12 cellular contexts compared by ENCODE assay signal in the genomic region with DNA sequence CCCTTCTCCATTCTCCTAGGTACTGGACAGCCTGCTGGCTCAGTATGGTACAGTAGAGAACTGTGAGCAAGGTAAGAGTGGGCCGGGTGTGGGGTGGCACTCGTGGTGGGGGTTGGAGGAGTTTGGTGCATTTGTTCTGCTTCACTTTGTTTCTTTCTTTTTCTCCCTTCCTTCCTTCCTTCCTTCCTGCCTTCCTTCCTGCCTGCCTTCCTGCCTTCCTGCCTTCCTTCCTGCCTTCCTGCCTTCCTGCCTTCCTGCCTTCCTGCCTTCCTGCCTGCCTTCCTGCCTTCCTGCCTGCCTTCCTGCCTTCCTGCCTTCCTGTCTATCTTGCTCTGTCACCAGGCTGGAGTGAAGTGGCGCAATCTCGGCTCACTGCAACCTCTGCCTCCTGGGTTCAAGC. TPM values are rescaled to one million over a fixed set of nuclear protein-coding genes. Genes with fewer than 3 reads are reported as not detected.
"Had no signal": no experiment of that assay in that cellular context is flagged by ENCODE, and none has a peak within 500 bp of the region (broad histone marks: within the 10 kb centered on the region; RNA-seq: fewer than 3 reads in every experiment).

No MANE protein-coding gene starts in this region.

RNA-seq across cellular contexts. Expression of gene IGF2BP1, which starts 29.3 kb away (rescaled TPM):
- total RNA-seq: esophagus muscularis mucosa, gastrocnemius medialis, heart right ventricle, lower leg skin, right atrium auricular region had no signal

RNA-seq across cellular contexts. Expression of gene GIP, which starts 58.1 kb away (rescaled TPM):
- total RNA-seq: cerebellum, dermis microvascular lymphatic vessel endothelial cell, esophagus muscularis mucosa, fibroblast of villous mesenchyme, gastrocnemius medialis, heart right ventricle, left lobe of liver, lower leg skin, osteocyte, right atrium auricular region, sigmoid colon, thyroid gland had no signal
- polyA plus RNA-seq: heart right ventricle, sigmoid colon had no signal
